Comparison of ENCODE assay signal across 11 cellular contexts in genomic region chr2:42296226-42296625, GRCh38.
DNase-seq lines count a peak whose midpoint lies in the region; ATAC-seq lines count a peak whose summit lies in the region.
"Had no signal": no experiment of that assay in that cellular context is flagged by ENCODE, and none has a peak within 500 bp of the region (broad histone marks: within the 10 kb centered on the region; RNA-seq: fewer than 3 reads in every experiment).

No MANE protein-coding gene starts in this region.

- ATAC-seq in activated CD4-positive, alpha-beta T cell treated with anti-CD3 and anti-CD28 coated beads for 36 hours = no peak
- ATAC-seq in GM21529 (IDR thresholded peaks at IDR 0.05; ENCODE audit: unreplicated experiment) = peak; percentile 74
- ATAC-seq in HG03460 (IDR thresholded peaks at IDR 0.05; ENCODE audit: unreplicated experiment) = peak; percentile 59
- ATAC-seq in naive B cell (ENCODE audit: low read depth in 2 of 2) = peak; percentile 63 to 69
- ATAC-seq: heart left ventricle had no signal

- H3K27me3 Mint-ChIP-seq in activated CD4-positive, alpha-beta T cell treated with anti-CD3 and anti-CD28 coated beads for 36 hours = no peaks in the 10 kb centered on the region
- H3K27me3 Mint-ChIP-seq in naive B cell = no peaks in the 10 kb centered on the region

- no peaks in the 10 kb centered on the region for H3K9me3 Mint-ChIP-seq in activated CD4-positive, alpha-beta T cell treated with anti-CD3 and anti-CD28 coated beads for 36 hours (ENCODE audit: low read depth)
- H3K9me3 Mint-ChIP-seq in naive B cell = no peaks in the 10 kb centered on the region

- CTCF ChIA-PET in activated CD4-positive, alpha-beta T cell treated with anti-CD3 and anti-CD28 coated beads for 36 hours (lab: Charles Lee) = interaction anchor here (0.6 to 1.3 kb wide), 6 partner anchors 8 to 426 kb away, joined by 3 to 5 read pairs (median 4); no protein-coding TSS in a partner anchor

- intact Hi-C loops in activated CD4-positive, alpha-beta T cell treated with anti-CD3 and anti-CD28 coated beads for 36 hours (cut with DNase I, micrococcal nuclease) = no loop called here
- intact Hi-C loops in head of caudate nucleus (cut with DNase I) = no loop called here

- H3K36me3 Mint-ChIP-seq in activated CD4-positive, alpha-beta T cell treated with anti-CD3 and anti-CD28 coated beads for 36 hours (ENCODE audit: low read depth) = peaks cover 61% of the 10 kb centered on the region
- peaks cover 22 to 40% of the 10 kb centered on the region in 2 donors for H3K36me3 Mint-ChIP-seq in naive B cell

- no peak overlapping the region for H3K4me3 Mint-ChIP-seq in activated CD4-positive, alpha-beta T cell treated with anti-CD3 and anti-CD28 coated beads for 36 hours
- H3K4me3 Mint-ChIP-seq in naive B cell = peak overlapping the region in 4 of 8 donors; percentile 0 to 60 (median 8)

- H3K4me1 Mint-ChIP-seq in activated CD4-positive, alpha-beta T cell treated with anti-CD3 and anti-CD28 coated beads for 36 hours = peaks cover 54% of the 10 kb centered on the region
- H3K4me1 Mint-ChIP-seq in naive B cell = peaks cover 15 to 23% (median 16%) of the 10 kb centered on the region in 3 donors

- POLR2A ChIA-PET in activated CD4-positive, alpha-beta T cell treated with anti-CD3 and anti-CD28 coated beads for 36 hours (lab: Charles Lee) = no interaction called here

- H3K27ac Mint-ChIP-seq in activated CD4-positive, alpha-beta T cell treated with anti-CD3 and anti-CD28 coated beads for 36 hours = peak overlapping the region; percentile 52
- peak overlapping the region in 5 of 6 donors; percentile 2 to 84 (median 31) for H3K27ac Mint-ChIP-seq in naive B cell

- no peak for DNase-seq in activated CD4-positive, alpha-beta T cell treated with anti-CD3 and anti-CD28 coated beads for 36 hours
- DNase-seq in activated CD4-positive, alpha-beta T cell treated with anti-CD3 and anti-CD28 coated beads, Interleukin-2, amount 50 U/mL, for 4 hours = no peak
- peak; percentile 14 for DNase-seq in naive B cell
- DNase-seq in DMS 273 (lab: John Stamatoyannopoulos, UW; ENCODE audit: unreplicated experiment) = no peak
- no peak for DNase-seq in head of caudate nucleus
- no peak for DNase-seq in LoVo (ENCODE audit: low spot score)
- DNase-seq: heart left ventricle; SHP77 treated with DMSO at 0.1 percent for 48 hours; stimulated activated CD4-positive, alpha-beta T cell treated with anti-CD3 and anti-CD28 coated beads, Interleukin-2, amount 100 ng/mL, for 24 hours had no signal
